24 cellular contexts compared by ENCODE assay signal in the genomic region with DNA sequence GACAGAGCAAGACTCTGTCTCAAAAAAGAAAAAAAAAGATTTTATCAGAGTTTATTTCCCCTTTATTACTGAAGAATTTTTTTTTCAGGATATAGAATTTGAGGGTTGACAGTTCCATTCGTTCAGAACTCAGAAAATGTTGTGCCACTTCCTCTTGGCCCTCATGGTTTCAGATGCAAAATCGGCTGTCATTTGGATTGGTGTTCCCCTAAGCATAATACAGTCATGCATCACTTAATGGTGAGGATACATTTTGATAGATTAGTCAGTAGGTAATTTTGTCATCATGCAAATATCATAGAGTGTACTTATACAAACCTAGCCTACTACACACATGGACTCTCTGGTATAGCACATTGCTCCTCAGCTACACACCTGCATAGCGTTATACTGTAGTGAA.
A peak's percentile ranks its signal among the peaks of the same experiment; 100 is the strongest.
DNase-seq lines count a peak whose midpoint lies in the region; ATAC-seq, FAIRE-seq and TF ChIP-seq lines count a peak whose summit lies in the region.
"Had no signal": no experiment of that assay in that cellular context is flagged by ENCODE, and none has a peak within 500 bp of the region (broad histone marks: within the 10 kb centered on the region; RNA-seq: fewer than 3 reads in every experiment).

No MANE protein-coding gene starts in this region.

- H3K4me2 ChIP-seq in HCT116 (ENCODE audit: low read length) (no peak overlapping the region), GM12878 (ENCODE audit: control insufficient read depth, insufficient read depth) (no peak overlapping the region)
- H3K4me2 ChIP-seq: BLaER1 treated with 17β-estradiol and CSF1 and Interleukin-3, amounts not matched to agents 10 nM and 100 nM; PC-9 had no signal

- H3K79me2 ChIP-seq in HCT116 (ENCODE audit: insufficient read depth, low read length) = no peaks in the 10 kb centered on the region
- H3K79me2 ChIP-seq in GM12878 (ENCODE audit: control insufficient read depth, insufficient read depth, low read length) = no peaks in the 10 kb centered on the region

- no peaks in the 10 kb centered on the region for H4K20me1 ChIP-seq in HCT116 (ENCODE audit: insufficient read depth)
- no peaks in the 10 kb centered on the region for H4K20me1 ChIP-seq in GM12878 (ENCODE audit: control insufficient read depth, insufficient read depth)
- H4K20me1 ChIP-seq: BLaER1 treated with 17β-estradiol and CSF1 and Interleukin-3, amounts not matched to agents 10 nM and 100 nM had no signal

- SMC1A ChIA-PET in GM12878 (lab: Charles Lee; ENCODE audit: uncharacterized antibody, unreplicated experiment) = no interaction called here

- peaks cover 3 to 6% of the 10 kb centered on the region in 2 experiments; a peak in 2 of 4 replicates for H3K9me3 ChIP-seq in HCT116 (ENCODE audit: control insufficient read depth in 1 of 2, insufficient read depth in 1 of 2, low read depth in 1 of 2, low read length in 2 of 2)
- H3K9me3 ChIP-seq in GM12878 (replicated peaks; ENCODE audit: control insufficient read depth, insufficient read depth, low read length) = no peaks in the 10 kb centered on the region; the same call in 2 of the 3 replicates

- DNase-seq in DMS79 treated with DMSO at 0.1 percent for 48 hours (lab: John Stamatoyannopoulos, UW) = peak; percentile 28
- no peak for DNase-seq in DMS79 (lab: John Stamatoyannopoulos, UW)
- peak; percentile 18 for DNase-seq in HCT116 (ENCODE audit: low read depth, low spot score)
- DNase-seq in OCI-M1 (lab: John Stamatoyannopoulos, UW) = peak; percentile 0
- DNase-seq in GM12878 (ENCODE audit: low read depth, low spot score) = no peak
- no peak for DNase-seq in H54 (ENCODE audit: insufficient read length, low spot score)
- DNase-seq: ACHN; CD8-positive, alpha-beta T cell; H7; MV-4-11; NCI-H1436; NCI-H187 treated with DMSO at 0.1 percent for 48 hours; NCI-H2107; NCI-H510A treated with DMSO at 0.1 percent for 48 hours; NCI-H82; PC-9; RPMI8226; SHP77 had no signal

- POLR2A ChIA-PET in HCT116 (lab: Charles Lee) = no interaction called here
- POLR2A ChIA-PET in GM12878 (lab: Charles Lee) = no interaction called here

- no peak for TF ChIP-seq EP300 in GM12878 (IDR thresholded peaks at IDR 0.05; ENCODE audit: borderline replicate concordance in 1 of 2, control insufficient read depth in 1 of 2, low read depth in 2 of 2, low read length in 2 of 2)

- H3K27ac ChIP-seq in HCT116 (ENCODE audit: low read depth, low read length) (no peak overlapping the region), GM12878 (ENCODE audit: control insufficient read depth, insufficient read depth) (no peak overlapping the region)
- H3K27ac ChIP-seq: 22Rv1; BLaER1 treated with 17β-estradiol and CSF1 and Interleukin-3, amounts not matched to agents 10 nM and 100 nM; HL-60; PC-9 had no signal

- H3K36me3 ChIP-seq in HCT116 (ENCODE audit: control insufficient read depth in 1 of 2, insufficient read depth in 2 of 2, low read length in 2 of 2) (no peaks in the 10 kb centered on the region), GM12878 (ENCODE audit: control insufficient read depth in 2 of 2, insufficient read depth in 2 of 2, low read length in 1 of 2) (no peaks in the 10 kb centered on the region)
- H3K36me3 ChIP-seq: BLaER1 treated with 17β-estradiol and CSF1 and Interleukin-3, amounts not matched to agents 10 nM and 100 nM had no signal

- no peaks in the 10 kb centered on the region for H3K9me2 ChIP-seq in HCT116 (ENCODE audit: insufficient read depth)

- TF ChIP-seq RAD21 in HCT116 (IDR thresholded peaks at IDR 0.05; ENCODE audit: low read depth) (no peak), GM12878 (IDR thresholded peaks at IDR 0.05; ENCODE audit: insufficient read depth, low read depth, low read length) (no peak)

- 28% methylated on average over 3 of the region's 3 CpGs for WGBS in GM12878 (ENCODE audit: insufficient coverage, insufficient replicate concordance, low lambda C conversion rate, missing lambda C conversion rate)

- RAD21 ChIA-PET in HCT116 (lab: Charles Lee; ENCODE audit: low non-redundant PET in 1 of 2, low total read pairs in 2 of 2, uncharacterized antibody in 2 of 2, unreplicated experiment in 2 of 2) (no interaction called here), GM12878 (lab: Charles Lee; ENCODE audit: unreplicated experiment) (no interaction called here)

- CTCF ChIA-PET in HCT116 (lab: Charles Lee) (no interaction called here), GM12878 (lab: Yijun Ruan, JAX) (no interaction called here)

- TF ChIP-seq CTCF in HCT116 (IDR thresholded peaks at IDR 0.05 in 2 of 3, conservative IDR thresholded peaks at IDR 0.05 in 1 of 3; ENCODE audit: borderline replicate concordance in 1 of 3, insufficient read depth in 1 of 3, low read depth in 2 of 3, low read length in 2 of 3) = no peak
- TF ChIP-seq CTCF in GM12878 (IDR thresholded peaks at IDR 0.05 in 2 of 3, conservative IDR thresholded peaks at IDR 0.05 in 1 of 3; ENCODE audit: control insufficient read depth in 2 of 3, extremely low read depth in 1 of 3, insufficient read depth in 1 of 3, low read depth in 3 of 3, low read length in 3 of 3) = no peak

- H2AFZ ChIP-seq in HCT116 (ENCODE audit: low read depth, low read length, poor library complexity, severe bottlenecking) = no peak overlapping the region
- no peak overlapping the region for H2AFZ ChIP-seq in GM12878 (ENCODE audit: control insufficient read depth, low read depth, low read length)
- H2AFZ ChIP-seq: PC-9 had no signal

- H3K4me3 ChIP-seq in HCT116 (replicated peaks in 1 of 2; ENCODE audit: low read depth in 1 of 2, low read length in 2 of 2) (no peak overlapping the region), GM12878 (no peak overlapping the region)
- H3K4me3 ChIP-seq: BLaER1 treated with 17β-estradiol and CSF1 and Interleukin-3, amounts not matched to agents 10 nM and 100 nM; PC-9 had no signal

- ATAC-seq in HCT116 = no peak
- ATAC-seq in GM12878 = no peak
- ATAC-seq in HG03342 (IDR thresholded peaks at IDR 0.05; ENCODE audit: unreplicated experiment) = no peak
- ATAC-seq in HG03442 (IDR thresholded peaks at IDR 0.05; ENCODE audit: unreplicated experiment) = no peak
- ATAC-seq: CD8-positive, alpha-beta T cell had no signal

- H3K27me3 ChIP-seq in HCT116 (ENCODE audit: insufficient read depth, low read length) = no peaks in the 10 kb centered on the region
- no peaks in the 10 kb centered on the region for H3K27me3 ChIP-seq in GM12878 (replicated peaks in 1 of 2; ENCODE audit: control insufficient read depth in 2 of 2, insufficient read depth in 2 of 2, low read length in 1 of 2)
- H3K27me3 ChIP-seq: BLaER1 treated with 17β-estradiol and CSF1 and Interleukin-3, amounts not matched to agents 10 nM and 100 nM had no signal

- intact Hi-C loops in HCT116 (cut with micrococcal nuclease) (no loop called here), GM12878 (cut with micrococcal nuclease; ENCODE audit: unreplicated experiment) (no loop called here)

- no peaks in the 10 kb centered on the region for H3K4me1 ChIP-seq in HCT116 (ENCODE audit: control insufficient read depth in 1 of 2, insufficient read depth in 2 of 2, low read length in 2 of 2)
- H3K4me1 ChIP-seq in GM12878 (ENCODE audit: control insufficient read depth, insufficient read depth, low read length) = no peaks in the 10 kb centered on the region
- H3K4me1 ChIP-seq: BLaER1 treated with 17β-estradiol and CSF1 and Interleukin-3, amounts not matched to agents 10 nM and 100 nM had no signal

- H3K9ac ChIP-seq in HCT116 (ENCODE audit: low read length) = no peak overlapping the region
- H3K9ac ChIP-seq in GM12878 (ENCODE audit: control insufficient read depth, insufficient read depth, low read length) = no peak overlapping the region
- H3K9ac ChIP-seq: BLaER1 treated with 17β-estradiol and CSF1 and Interleukin-3, amounts not matched to agents 10 nM and 100 nM had no signal

- FAIRE-seq in GM12878 (lab: Jason Lieb, UNC) (no peak), H54 (lab: Jason Lieb, UNC) (no peak)
- FAIRE-seq: G401.6 had no signal

- BruUV-seq in HCT116 (replicated peaks; lab: Mats Ljungman, UMichigan) (no TSS peak), GM12878 (replicated peaks; lab: Mats Ljungman, UMichigan) (no TSS peak)

- TF ChIP-seq POLR2A in HCT116 (IDR thresholded peaks at IDR 0.05; ENCODE audit: borderline replicate concordance, extremely low read depth, insufficient read depth, insufficient read length) (no peak), GM12878 (IDR thresholded peaks at IDR 0.05; ENCODE audit: low read depth, low read length) (no peak), H54 (IDR thresholded peaks at IDR 0.05; ENCODE audit: low read depth, low read length) (no peak)

- in situ Hi-C loops in GM12878 (cut with MboI) = no loop called here

TF ChIP-seq in HCT116, 20 proteins besides CTCF, POLR2A, EP300 and RAD21:
- TF ChIP-seq CBX3 (IDR thresholded peaks at IDR 0.05; ENCODE audit: low read depth) (peak; percentile 79; the same call in 1 of the 2 replicates), POLR2AphosphoS5 (IDR thresholded peaks at IDR 0.05; ENCODE audit: low read depth, low read length) (no peak)
- TF ChIP-seq, protein P1, sequence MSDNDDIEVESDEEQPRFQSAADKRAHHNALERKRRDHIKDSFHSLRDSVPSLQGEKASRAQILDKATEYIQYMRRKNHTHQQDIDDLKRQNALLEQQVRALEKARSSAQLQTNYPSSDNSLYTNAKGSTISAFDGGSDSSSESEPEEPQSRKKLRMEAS (IDR thresholded peaks at IDR 0.05) = no peak
TF ChIP-seq in HCT116: peak in this region for 1.

TF ChIP-seq in GM12878, 131 proteins besides CTCF, POLR2A, EP300 and RAD21:
- TF ChIP-seq FOS (IDR thresholded peaks at IDR 0.05; ENCODE audit: borderline replicate concordance, extremely low read depth, insufficient read length) (no peak), CHD2 (IDR thresholded peaks at IDR 0.05; ENCODE audit: borderline replicate concordance, low read depth, low read length) (no peak), ZNF207 (IDR thresholded peaks at IDR 0.05; ENCODE audit: borderline replicate concordance) (no peak), CBX5 (IDR thresholded peaks at IDR 0.05; ENCODE audit: low read depth) (peak; percentile 85; the same call in 1 of the 2 replicates), RELA (IDR thresholded peaks at IDR 0.05; ENCODE audit: borderline replicate concordance, partially characterized antibody) (no peak), TCF7 (IDR thresholded peaks at IDR 0.05; ENCODE audit: borderline replicate concordance) (no peak)
- TF ChIP-seq, protein P2, sequence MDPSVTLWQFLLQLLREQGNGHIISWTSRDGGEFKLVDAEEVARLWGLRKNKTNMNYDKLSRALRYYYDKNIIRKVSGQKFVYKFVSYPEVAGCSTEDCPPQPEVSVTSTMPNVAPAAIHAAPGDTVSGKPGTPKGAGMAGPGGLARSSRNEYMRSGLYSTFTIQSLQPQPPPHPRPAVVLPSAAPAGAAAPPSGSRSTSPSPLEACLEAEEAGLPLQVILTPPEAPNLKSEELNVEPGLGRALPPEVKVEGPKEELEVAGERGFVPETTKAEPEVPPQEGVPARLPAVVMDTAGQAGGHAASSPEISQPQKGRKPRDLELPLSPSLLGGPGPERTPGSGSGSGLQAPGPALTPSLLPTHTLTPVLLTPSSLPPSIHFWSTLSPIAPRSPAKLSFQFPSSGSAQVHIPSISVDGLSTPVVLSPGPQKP (IDR thresholded peaks at IDR 0.05; ENCODE audit: low read depth, low read length) = no peak

Comparison
In these comparisons a context has a peak if more than half of its experiments do, and no peak if none do; other contexts are left out.
1. DNase-seq: peak in DMS79 treated with DMSO at 0.1 percent for 48 hours (single experiment), HCT116 (single experiment) and OCI-M1 (single experiment); none in DMS79 (single experiment), GM12878 (single experiment) and H54 (single experiment).